In the genomic region with DNA sequence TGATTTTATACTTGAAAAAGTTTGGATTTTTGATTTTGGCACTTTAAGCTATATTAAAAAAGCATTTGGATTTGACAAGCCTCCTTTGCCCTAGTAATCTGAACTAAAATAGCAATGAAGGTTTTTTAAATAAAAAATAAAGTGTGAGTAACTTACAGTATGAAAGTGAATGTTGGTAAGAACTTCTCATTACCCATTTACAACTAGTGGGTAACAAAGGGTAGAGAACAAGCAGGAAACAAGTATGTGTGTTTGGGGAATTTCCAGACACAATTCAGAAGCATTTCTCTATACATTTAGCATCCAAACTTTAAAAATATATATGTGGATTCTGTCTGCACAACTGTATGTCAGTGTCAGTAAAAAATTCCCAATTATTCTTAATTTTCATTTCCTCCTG, we compare ENCODE assay signal across 14 cellular contexts. TPM values are rescaled to one million over a fixed set of nuclear protein-coding genes. Genes with fewer than 3 reads are reported as not detected.
A peak's percentile ranks its signal among the peaks of the same experiment; 100 is the strongest.
DNase-seq lines count a peak whose midpoint lies in the region; ATAC-seq and TF ChIP-seq lines count a peak whose summit lies in the region.
"Had no signal": no experiment of that assay in that cellular context is flagged by ENCODE, and none has a peak within 500 bp of the region (broad histone marks: within the 10 kb centered on the region; RNA-seq: fewer than 3 reads in every experiment).

No MANE protein-coding gene starts in this region.

- H3K9me3 Mint-ChIP-seq in activated T-cell treated with anti-CD3 and anti-CD28 coated beads, Interleukin-2, amount 50 U/mL, for 72 hours: no peaks in the 10 kb centered on the region

- H3K27me3 Mint-ChIP-seq in activated T-cell treated with anti-CD3 and anti-CD28 coated beads, Interleukin-2, amount 50 U/mL, for 72 hours (ENCODE audit: low read depth): no peaks in the 10 kb centered on the region

- in situ Hi-C loops in brain microvascular endothelial cell (cut with HindIII; ENCODE audit: low pct_ligation_motif_present, low sequenced_read_pairs): loop anchor here (25.0 kb wide), 1 partner anchor 256 kb away; no protein-coding TSS in a partner anchor

- peak overlapping the region; percentile 79 to 90 for H3K4me3 Mint-ChIP-seq in activated T-cell treated with anti-CD3 and anti-CD28 coated beads, Interleukin-2, amount 50 U/mL, for 72 hours

- H3K79me2 ChIP-seq in OCI-LY3 (ENCODE audit: low read length): peaks cover 85% of the 10 kb centered on the region
- peaks cover 89% of the 10 kb centered on the region for H3K79me2 ChIP-seq in smooth muscle cell (ENCODE audit: low read depth)

- no peaks in the 10 kb centered on the region for H3K36me3 ChIP-seq in OCI-LY3 (replicated peaks; ENCODE audit: low read depth, low read length)
- no peaks in the 10 kb centered on the region for H3K36me3 ChIP-seq in smooth muscle cell (ENCODE audit: low read depth)
- H3K36me3 ChIP-seq in brain microvascular endothelial cell (replicated peaks): no peaks in the 10 kb centered on the region
- H3K36me3 ChIP-seq: pancreas had no signal

- no peak for DNase-seq in activated T-cell treated with anti-CD3 and anti-CD28 coated beads, Interleukin-2, amount 50 U/mL, for 72 hours
- DNase-seq in activated T-cell treated with anti-CD3 and anti-CD28 coated beads for 4 hours (no peak), epithelial cell of proximal tubule (ENCODE audit: low read depth) (no peak), smooth muscle cell (lab: John Stamatoyannopoulos, UW; ENCODE audit: unreplicated experiment) (no peak), A172 (ENCODE audit: low spot score) (no peak), brain microvascular endothelial cell (no peak)
- DNase-seq: activated CD8-positive, alpha-beta memory T cell treated with anti-CD3 and anti-CD28 coated beads for 24 hours; NCI-H748 treated with DMSO at 0.1 percent for 48 hours; pancreas; stimulated activated naive CD4-positive, alpha-beta T cell treated with Interleukin-2 at 50 U/mL for 16 hours had no signal

- H3K9me3 ChIP-seq in OCI-LY3 (ENCODE audit: insufficient read depth, low read length) (no peaks in the 10 kb centered on the region), smooth muscle cell (replicated peaks; ENCODE audit: low read depth) (no peaks in the 10 kb centered on the region)
- H3K9me3 ChIP-seq: pancreas had no signal

- no peaks in the 10 kb centered on the region for H3K27me3 ChIP-seq in OCI-LY3 (ENCODE audit: low read depth, low read length)
- H3K27me3 ChIP-seq in smooth muscle cell (ENCODE audit: low read depth): no peaks in the 10 kb centered on the region
- no peaks in the 10 kb centered on the region for H3K27me3 ChIP-seq in brain microvascular endothelial cell (replicated peaks)
- H3K27me3 ChIP-seq: pancreas had no signal

- H3K9ac ChIP-seq in OCI-LY3 (ENCODE audit: low read length) (no peak overlapping the region), smooth muscle cell (ENCODE audit: low read depth) (peak overlapping the region; percentile 93)

- peaks cover 33% of the 10 kb centered on the region for H4K20me1 ChIP-seq in OCI-LY3 (ENCODE audit: insufficient read depth, low read length)
- peaks cover 57% of the 10 kb centered on the region for H4K20me1 ChIP-seq in smooth muscle cell (ENCODE audit: low read depth)

- peaks cover 26% of the 10 kb centered on the region for H3K4me1 ChIP-seq in OCI-LY3 (ENCODE audit: low read length)
- peaks cover 60% of the 10 kb centered on the region for H3K4me1 ChIP-seq in smooth muscle cell (ENCODE audit: low read depth)

- peak overlapping the region; percentile 86 for H3K27ac Mint-ChIP-seq in activated T-cell treated with anti-CD3 and anti-CD28 coated beads, Interleukin-2, amount 50 U/mL, for 72 hours

- H3K27ac ChIP-seq in OCI-LY3 (ENCODE audit: low read length) (no peak overlapping the region), smooth muscle cell (ENCODE audit: low read depth) (peak overlapping the region; percentile 83), brain microvascular endothelial cell (no peak overlapping the region)
- H3K27ac ChIP-seq: C4-2B had no signal

- TF ChIP-seq CTCF in OCI-LY3 (IDR thresholded peaks at IDR 0.05; ENCODE audit: low read depth, low read length) (no peak), epithelial cell of proximal tubule (conservative IDR thresholded peaks at IDR 0.05; ENCODE audit: low read depth, low read length) (no peak), smooth muscle cell (IDR thresholded peaks at IDR 0.05; ENCODE audit: borderline replicate concordance, insufficient read depth, poor library complexity, severe bottlenecking) (no peak), brain microvascular endothelial cell (IDR thresholded peaks at IDR 0.05; ENCODE audit: low read depth, low read length, missing control alignments) (no peak)

- ATAC-seq in activated T-cell treated with anti-CD3 and anti-CD28 coated beads, Interleukin-2, amount 50 U/mL, for 72 hours (replicated peaks in 1 of 2): no peak
- ATAC-seq in HG03139 (IDR thresholded peaks at IDR 0.05; ENCODE audit: unreplicated experiment): no peak
- ATAC-seq: esophagus mucosa, pancreas had no signal

- no peak overlapping the region for H2AFZ ChIP-seq in OCI-LY3 (ENCODE audit: low read depth, low read length)
- no peak overlapping the region for H2AFZ ChIP-seq in smooth muscle cell (ENCODE audit: low read depth)

- H3K4me3 ChIP-seq in OCI-LY3 (ENCODE audit: low read length): peak overlapping the region; percentile 19
- peak overlapping the region; percentile 77 for H3K4me3 ChIP-seq in epithelial cell of proximal tubule (ENCODE audit: low read depth, low read length)
- peak overlapping the region; percentile 90 for H3K4me3 ChIP-seq in smooth muscle cell
- no peak overlapping the region for H3K4me3 ChIP-seq in brain microvascular endothelial cell (ENCODE audit: low read depth, low read length)

- H3K4me2 ChIP-seq in OCI-LY3 (ENCODE audit: low read length): peak overlapping the region; percentile 29
- H3K4me2 ChIP-seq in smooth muscle cell: peak overlapping the region; percentile 93

- H3F3A ChIP-seq in smooth muscle cell (ENCODE audit: low read depth): no peaks in the 10 kb centered on the region

- peaks cover 51% of the 10 kb centered on the region for H3K4me1 Mint-ChIP-seq in activated T-cell treated with anti-CD3 and anti-CD28 coated beads, Interleukin-2, amount 50 U/mL, for 72 hours (ENCODE audit: low read depth)

- peaks cover 2 to 5% of the 10 kb centered on the region in 2 donors for H3K36me3 Mint-ChIP-seq in activated T-cell treated with anti-CD3 and anti-CD28 coated beads, Interleukin-2, amount 50 U/mL, for 72 hours (ENCODE audit: insufficient read depth in 2 of 2)

RNA-seq across cellular contexts. Expression of a gene that starts 2.9 kb away (rescaled TPM):
- total RNA-seq in activated T-cell treated with anti-CD3 and anti-CD28 coated beads, Interleukin-2, amount 50 U/mL, for 72 hours: 10 to 100 TPM; 56.2 to 63.9 TPM
- 62.7 and 73.1 TPM in 2 replicates for total RNA-seq in epithelial cell of proximal tubule
- total RNA-seq in smooth muscle cell: 230 and 282 TPM in 2 replicates
- polyA plus RNA-seq in smooth muscle cell: 99.3 and 110 TPM in 2 replicates
- total RNA-seq in A172 (2014; rRNA removed; shearing (Covaris generic)): 122 and 133 TPM in 2 replicates

RNA-seq across cellular contexts. Expression of a gene that starts 38.0 kb away (rescaled TPM):
- total RNA-seq in activated T-cell treated with anti-CD3 and anti-CD28 coated beads, Interleukin-2, amount 50 U/mL, for 72 hours: 100 to 1,000 TPM; 311 to 325 TPM
- total RNA-seq in epithelial cell of proximal tubule: 322 and 342 TPM in 2 replicates
- total RNA-seq in smooth muscle cell: 321 and 1,287 TPM in 2 replicates
- polyA plus RNA-seq in smooth muscle cell: 771 and 802 TPM in 2 replicates
- 348 and 469 TPM in 2 replicates for total RNA-seq in A172 (2014; rRNA removed; shearing (Covaris generic))
